1 cellular context compared by ENCODE assay signal in genomic region chr1:65469889-65470340, GRCh38.
TF ChIP-seq lines count a peak whose summit lies in the region.

No MANE protein-coding gene starts in this region.

TF ChIP-seq in K562, 482 proteins besides CTCF, POLR2A, EP300 and RAD21 (continued from another document and continues in another):
- no peak for TF ChIP-seq BACH1 (tag; IDR thresholded peaks at IDR 0.05)
- TF ChIP-seq ZFX (CRISPR knock-in tag; IDR thresholded peaks at IDR 0.05) = no peak; the same call in 1 of the 2 replicates
- TF ChIP-seq MNT (conservative IDR thresholded peaks at IDR 0.05) = no peak; a peak in 1 of 4 replicates
- TF ChIP-seq FIP1L1 (IDR thresholded peaks at IDR 0.05; ENCODE audit: low read depth, low read length, poor library complexity, severe bottlenecking) = no peak
- TF ChIP-seq TOE1 (IDR thresholded peaks at IDR 0.05; ENCODE audit: borderline replicate concordance) = no peak
- no peak for TF ChIP-seq TOE1 (CRISPR knock-in tag; IDR thresholded peaks at IDR 0.05; ENCODE audit: borderline replicate concordance, low read depth)
- no peak for TF ChIP-seq REST (CRISPR knock-in tag; IDR thresholded peaks at IDR 0.05; ENCODE audit: low read depth)
- 0 out of 2 replicates have a peak, but pooled peaks have one; percentile 14 for TF ChIP-seq EP400 (IDR thresholded peaks at IDR 0.05)
- TF ChIP-seq SNRNP70 (optimal IDR thresholded peaks at IDR 0.05; ENCODE audit: low read depth, low read length) = no peak
- no peak for TF ChIP-seq HMG20B (CRISPR knock-in tag; IDR thresholded peaks at IDR 0.05)
- TF ChIP-seq, protein P1, sequence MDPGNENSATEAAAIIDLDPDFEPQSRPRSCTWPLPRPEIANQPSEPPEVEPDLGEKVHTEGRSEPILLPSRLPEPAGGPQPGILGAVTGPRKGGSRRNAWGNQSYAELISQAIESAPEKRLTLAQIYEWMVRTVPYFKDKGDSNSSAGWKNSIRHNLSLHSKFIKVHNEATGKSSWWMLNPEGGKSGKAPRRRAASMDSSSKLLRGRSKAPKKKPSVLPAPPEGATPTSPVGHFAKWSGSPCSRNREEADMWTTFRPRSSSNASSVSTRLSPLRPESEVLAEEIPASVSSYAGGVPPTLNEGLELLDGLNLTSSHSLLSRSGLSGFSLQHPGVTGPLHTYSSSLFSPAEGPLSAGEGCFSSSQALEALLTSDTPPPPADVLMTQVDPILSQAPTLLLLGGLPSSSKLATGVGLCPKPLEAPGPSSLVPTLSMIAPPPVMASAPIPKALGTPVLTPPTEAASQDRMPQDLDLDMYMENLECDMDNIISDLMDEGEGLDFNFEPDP (CRISPR knock-in tag; IDR thresholded peaks at IDR 0.05) = no peak
- TF ChIP-seq RFX1 (IDR thresholded peaks at IDR 0.05) = 0 out of 2 replicates have a peak, but pooled peaks have one; percentile 6
- TF ChIP-seq, protein P2, sequence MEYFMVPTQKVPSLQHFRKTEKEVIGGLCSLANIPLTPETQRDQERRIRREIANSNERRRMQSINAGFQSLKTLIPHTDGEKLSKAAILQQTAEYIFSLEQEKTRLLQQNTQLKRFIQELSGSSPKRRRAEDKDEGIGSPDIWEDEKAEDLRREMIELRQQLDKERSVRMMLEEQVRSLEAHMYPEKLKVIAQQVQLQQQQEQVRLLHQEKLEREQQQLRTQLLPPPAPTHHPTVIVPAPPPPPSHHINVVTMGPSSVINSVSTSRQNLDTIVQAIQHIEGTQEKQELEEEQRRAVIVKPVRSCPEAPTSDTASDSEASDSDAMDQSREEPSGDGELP (CRISPR knock-in tag; IDR thresholded peaks at IDR 0.05; ENCODE audit: borderline replicate concordance) = no peak
- TF ChIP-seq ZHX1 (conservative IDR thresholded peaks at IDR 0.05; ENCODE audit: low read length) = no peak
- 0 out of 2 replicates have a peak, but pooled peaks have one; percentile 8 for TF ChIP-seq SOX6 (IDR thresholded peaks at IDR 0.05)
- TF ChIP-seq CGGBP1 (CRISPR knock-in tag; IDR thresholded peaks at IDR 0.05) = no peak
- TF ChIP-seq SAP30 (IDR thresholded peaks at IDR 0.05; ENCODE audit: borderline replicate concordance, insufficient read depth, low read depth, low read length, poor library complexity, severe bottlenecking) = no peak
- TF ChIP-seq SMARCB1 (IDR thresholded peaks at IDR 0.05; ENCODE audit: insufficient read length, low read depth) = no peak
- no peak for TF ChIP-seq ZNF512 (tag; IDR thresholded peaks at IDR 0.05)
- TF ChIP-seq MYC (IDR thresholded peaks at IDR 0.05; ENCODE audit: low read depth, low read length) = no peak
- TF ChIP-seq MYC (CRISPR knock-in tag; IDR thresholded peaks at IDR 0.05; ENCODE audit: borderline replicate concordance, low read depth) = no peak
- TF ChIP-seq ZNF124 (CRISPR knock-in tag; IDR thresholded peaks at IDR 0.05) = no peak
- TF ChIP-seq, protein P3, sequence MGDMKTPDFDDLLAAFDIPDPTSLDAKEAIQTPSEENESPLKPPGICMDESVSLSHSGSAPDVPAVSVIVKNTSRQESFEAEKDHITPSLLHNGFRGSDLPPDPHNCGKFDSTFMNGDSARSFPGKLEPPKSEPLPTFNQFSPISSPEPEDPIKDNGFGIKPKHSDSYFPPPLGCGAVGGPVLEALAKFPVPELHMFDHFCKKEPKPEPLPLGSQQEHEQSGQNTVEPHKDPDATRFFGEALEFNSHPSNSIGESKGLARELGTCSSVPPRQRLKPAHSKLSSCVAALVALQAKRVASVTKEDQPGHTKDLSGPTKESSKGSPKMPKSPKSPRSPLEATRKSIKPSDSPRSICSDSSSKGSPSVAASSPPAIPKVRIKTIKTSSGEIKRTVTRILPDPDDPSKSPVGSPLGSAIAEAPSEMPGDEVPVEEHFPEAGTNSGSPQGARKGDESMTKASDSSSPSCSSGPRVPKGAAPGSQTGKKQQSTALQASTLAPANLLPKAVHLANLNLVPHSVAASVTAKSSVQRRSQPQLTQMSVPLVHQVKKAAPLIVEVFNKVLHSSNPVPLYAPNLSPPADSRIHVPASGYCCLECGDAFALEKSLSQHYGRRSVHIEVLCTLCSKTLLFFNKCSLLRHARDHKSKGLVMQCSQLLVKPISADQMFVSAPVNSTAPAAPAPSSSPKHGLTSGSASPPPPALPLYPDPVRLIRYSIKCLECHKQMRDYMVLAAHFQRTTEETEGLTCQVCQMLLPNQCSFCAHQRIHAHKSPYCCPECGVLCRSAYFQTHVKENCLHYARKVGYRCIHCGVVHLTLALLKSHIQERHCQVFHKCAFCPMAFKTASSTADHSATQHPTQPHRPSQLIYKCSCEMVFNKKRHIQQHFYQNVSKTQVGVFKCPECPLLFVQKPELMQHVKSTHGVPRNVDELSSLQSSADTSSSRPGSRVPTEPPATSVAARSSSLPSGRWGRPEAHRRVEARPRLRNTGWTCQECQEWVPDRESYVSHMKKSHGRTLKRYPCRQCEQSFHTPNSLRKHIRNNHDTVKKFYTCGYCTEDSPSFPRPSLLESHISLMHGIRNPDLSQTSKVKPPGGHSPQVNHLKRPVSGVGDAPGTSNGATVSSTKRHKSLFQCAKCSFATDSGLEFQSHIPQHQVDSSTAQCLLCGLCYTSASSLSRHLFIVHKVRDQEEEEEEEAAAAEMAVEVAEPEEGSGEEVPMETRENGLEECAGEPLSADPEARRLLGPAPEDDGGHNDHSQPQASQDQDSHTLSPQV (IDR thresholded peaks at IDR 0.05) = peak; percentile 71; the same call in 1 of the 2 replicates
- no peak for TF ChIP-seq U2AF1 (optimal IDR thresholded peaks at IDR 0.05; ENCODE audit: low read depth, low read length)
- no peak; the same call in 1 of the 2 replicates for TF ChIP-seq TEAD4 (IDR thresholded peaks at IDR 0.05; ENCODE audit: low read length)
- TF ChIP-seq TEAD4 (CRISPR knock-in tag; IDR thresholded peaks at IDR 0.05; ENCODE audit: borderline replicate concordance) = no peak
- TF ChIP-seq, protein P4, sequence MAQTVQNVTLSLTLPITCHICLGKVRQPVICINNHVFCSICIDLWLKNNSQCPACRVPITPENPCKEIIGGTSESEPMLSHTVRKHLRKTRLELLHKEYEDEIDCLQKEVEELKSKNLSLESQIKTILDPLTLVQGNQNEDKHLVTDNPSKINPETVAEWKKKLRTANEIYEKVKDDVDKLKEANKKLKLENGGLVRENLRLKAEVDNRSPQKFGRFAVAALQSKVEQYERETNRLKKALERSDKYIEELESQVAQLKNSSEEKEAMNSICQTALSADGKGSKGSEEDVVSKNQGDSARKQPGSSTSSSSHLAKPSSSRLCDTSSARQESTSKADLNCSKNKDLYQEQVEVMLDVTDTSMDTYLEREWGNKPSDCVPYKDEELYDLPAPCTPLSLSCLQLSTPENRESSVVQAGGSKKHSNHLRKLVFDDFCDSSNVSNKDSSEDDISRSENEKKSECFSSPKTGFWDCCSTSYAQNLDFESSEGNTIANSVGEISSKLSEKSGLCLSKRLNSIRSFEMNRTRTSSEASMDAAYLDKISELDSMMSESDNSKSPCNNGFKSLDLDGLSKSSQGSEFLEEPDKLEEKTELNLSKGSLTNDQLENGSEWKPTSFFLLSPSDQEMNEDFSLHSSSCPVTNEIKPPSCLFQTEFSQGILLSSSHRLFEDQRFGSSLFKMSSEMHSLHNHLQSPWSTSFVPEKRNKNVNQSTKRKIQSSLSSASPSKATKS (CRISPR knock-in tag; IDR thresholded peaks at IDR 0.05) = no peak
- TF ChIP-seq GABPA (tag; conservative IDR thresholded peaks at IDR 0.05; ENCODE audit: low read depth) = no peak
- TF ChIP-seq TRIM28 (IDR thresholded peaks at IDR 0.05) = no peak
- no peak for TF ChIP-seq ZBTB11 (CRISPR knock-in tag; IDR thresholded peaks at IDR 0.05)
- TF ChIP-seq NUFIP1 (IDR thresholded peaks at IDR 0.05; ENCODE audit: partially characterized antibody) = no peak
- no peak for TF ChIP-seq MAX (CRISPR knock-in tag; IDR thresholded peaks at IDR 0.05)
